In the genomic region with DNA sequence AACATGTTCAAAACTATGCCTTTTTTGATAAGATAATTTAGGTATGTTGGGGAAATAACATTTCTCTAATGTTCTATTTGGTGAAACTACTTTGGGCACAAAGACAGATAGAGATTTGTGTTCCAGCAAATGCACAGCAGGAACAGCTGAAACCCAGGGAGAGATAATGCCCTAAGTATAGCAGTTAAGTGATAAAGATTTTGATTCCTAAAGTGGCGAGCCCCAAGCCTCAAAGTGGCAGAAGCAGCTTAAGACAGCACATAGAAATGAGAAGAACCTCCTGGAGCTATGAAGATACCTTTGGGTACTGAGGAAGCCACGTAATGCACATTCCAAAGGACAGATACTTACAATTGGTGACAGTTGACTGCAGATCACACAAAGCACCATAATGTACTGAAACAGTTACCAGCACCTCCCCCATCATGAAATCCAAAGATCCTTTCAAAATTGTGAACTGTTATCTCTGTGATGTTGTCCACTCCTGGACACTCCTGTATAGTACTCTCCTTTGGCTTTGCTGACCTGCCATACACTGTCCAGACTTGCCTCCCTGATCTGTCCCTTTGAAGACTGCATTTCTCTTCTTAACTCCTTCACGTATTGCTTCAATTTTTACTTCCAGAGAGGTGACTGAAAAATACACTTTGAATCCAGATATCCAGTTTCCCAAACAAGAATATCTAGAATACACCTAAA, we compare ENCODE assay signal across 16 cellular contexts.
A peak's percentile ranks its signal among the peaks of the same experiment; 100 is the strongest.
DNase-seq lines count a peak whose midpoint lies in the region; ATAC-seq and TF ChIP-seq lines count a peak whose summit lies in the region.
"Had no signal": no experiment of that assay in that cellular context is flagged by ENCODE, and none has a peak within 500 bp of the region (broad histone marks: within the 10 kb centered on the region; RNA-seq: fewer than 3 reads in every experiment).

No MANE protein-coding gene starts in this region.

- intact Hi-C loops in Right ventricle myocardium superior (cut with DNase I) (no loop called here), right cardiac atrium (cut with DNase I) (no loop called here)

- ATAC-seq in Right ventricle myocardium superior (ENCODE audit: poor library complexity) (peak; percentile 47), right cardiac atrium (peak in 1 of 2 donors; percentile 31), HG02938 (IDR thresholded peaks at IDR 0.05; ENCODE audit: unreplicated experiment) (no peak)
- ATAC-seq: GM23338 had no signal

- H2BK120ac ChIP-seq in trophoblast cell (ENCODE audit: insufficient read depth, low read length, poor library complexity), result no peak overlapping the region

- H3K27me3 ChIP-seq in right atrium auricular region, result no peaks in the 10 kb centered on the region
- no peaks in the 10 kb centered on the region for H3K27me3 ChIP-seq in right cardiac atrium (ENCODE audit: control insufficient read depth, insufficient read depth)
- H3K27me3 ChIP-seq in trophoblast cell (ENCODE audit: insufficient read depth, low read length), result no peaks in the 10 kb centered on the region
- H3K27me3 ChIP-seq: BLaER1 had no signal

- peak overlapping the region; percentile 17 for H2BK12ac ChIP-seq in trophoblast cell (ENCODE audit: low read length)

- no peak overlapping the region for H3K4me2 ChIP-seq in trophoblast cell (ENCODE audit: low read length)
- H3K4me2 ChIP-seq: BLaER1, GM23338 had no signal

- peak overlapping the region in 1 of 2 donors; percentile 72 for H3K27ac ChIP-seq in right atrium auricular region
- H3K27ac ChIP-seq in right cardiac atrium (ENCODE audit: low read length), result peak overlapping the region; percentile 64
- no peak overlapping the region for H3K27ac ChIP-seq in trophoblast cell (ENCODE audit: low read depth, low read length)
- H3K27ac ChIP-seq: BLaER1 had no signal

- H3K36me3 ChIP-seq in right atrium auricular region (no peaks in the 10 kb centered on the region), trophoblast cell (ENCODE audit: control insufficient read depth in 1 of 2, insufficient read depth in 2 of 2, low read length in 2 of 2) (no peaks in the 10 kb centered on the region)
- H3K36me3 ChIP-seq: BLaER1 had no signal

- no peak overlapping the region for H2BK5ac ChIP-seq in trophoblast cell (ENCODE audit: low read depth, low read length, poor library complexity)

- H3K23ac ChIP-seq in trophoblast cell (ENCODE audit: low read length), result no peak overlapping the region

- no peak overlapping the region for H4K8ac ChIP-seq in trophoblast cell (ENCODE audit: low read depth, low read length)

- no peak overlapping the region for H3K4ac ChIP-seq in trophoblast cell (ENCODE audit: low read depth, low read length)

- H3K4me3 ChIP-seq in right atrium auricular region (no peak overlapping the region), right cardiac atrium (ENCODE audit: low read length) (no peak overlapping the region), trophoblast cell (ENCODE audit: low read depth, low read length) (no peak overlapping the region)
- H3K4me3 ChIP-seq: BLaER1, GM23338 had no signal

- H3K18ac ChIP-seq in trophoblast cell (ENCODE audit: low read length), result no peak overlapping the region

- no peak for TF ChIP-seq CTCF in right atrium auricular region (IDR thresholded peaks at IDR 0.05)

- H3K4me1 ChIP-seq in right atrium auricular region (no peaks in the 10 kb centered on the region), right cardiac atrium (ENCODE audit: control insufficient read depth, insufficient read depth, low read length) (peaks cover 1% of the 10 kb centered on the region), trophoblast cell (ENCODE audit: control insufficient read depth in 1 of 2, insufficient read depth in 2 of 2, low read length in 2 of 2) (no peaks in the 10 kb centered on the region)
- H3K4me1 ChIP-seq: BLaER1, Caco-2 had no signal

- no peak overlapping the region for H4K91ac ChIP-seq in trophoblast cell (ENCODE audit: low read depth, low read length)

- H3K9me3 ChIP-seq in right atrium auricular region (no peaks in the 10 kb centered on the region), right cardiac atrium (ENCODE audit: control insufficient read depth, low read length) (no peaks in the 10 kb centered on the region), trophoblast cell (ENCODE audit: insufficient read depth, low read depth, low read length) (no peaks in the 10 kb centered on the region)
- H3K9me3 ChIP-seq: BLaER1, Caco-2 had no signal

- H2AFZ ChIP-seq in trophoblast cell (ENCODE audit: insufficient read depth, low read length, poor library complexity), result no peak overlapping the region
- H2AFZ ChIP-seq: GM23338 had no signal

- H3K14ac ChIP-seq in trophoblast cell (ENCODE audit: low read length), result no peak overlapping the region

- no peak overlapping the region for H2AK5ac ChIP-seq in trophoblast cell (ENCODE audit: low read length)

- H3K79me1 ChIP-seq in trophoblast cell (ENCODE audit: low read length), result no peaks in the 10 kb centered on the region

- WGBS in right cardiac atrium, result 57% methylated on average over 3 of the region's 3 CpGs
- no CpG with 5 or more reads among the region's 3 CpGs for WGBS in trophoblast cell (ENCODE audit: extremely low coverage, insufficient coverage, insufficient read length)

- no peak for DNase-seq in Right ventricle myocardium superior
- no peak for DNase-seq in right atrium auricular region (ENCODE audit: low spot score)
- DNase-seq in right cardiac atrium, result no peak
- no peak for DNase-seq in trophoblast cell
- no peak for DNase-seq in stimulated activated CD8-positive, alpha-beta memory T cell treated with anti-CD3 and anti-CD28 coated beads, Interleukin-4, amount 100 ng/mL, for 48 hours
- DNase-seq in SW480 (ENCODE audit: low spot score), result no peak
- DNase-seq: 8988T; AML-193; Caco-2; CD8-positive, alpha-beta memory T cell; DND-41; GDM1; H7 had no signal

- H3K79me2 ChIP-seq in trophoblast cell (ENCODE audit: control insufficient read depth, insufficient read depth, low read length, poor library complexity), result no peaks in the 10 kb centered on the region

- no peak overlapping the region for H4K12ac ChIP-seq in trophoblast cell (ENCODE audit: low read depth, low read length)

- H3K9ac ChIP-seq in trophoblast cell (ENCODE audit: low read length), result no peak overlapping the region
- H3K9ac ChIP-seq: BLaER1 had no signal
